ENCODE assay signal across 2 cellular contexts in the genomic region with DNA sequence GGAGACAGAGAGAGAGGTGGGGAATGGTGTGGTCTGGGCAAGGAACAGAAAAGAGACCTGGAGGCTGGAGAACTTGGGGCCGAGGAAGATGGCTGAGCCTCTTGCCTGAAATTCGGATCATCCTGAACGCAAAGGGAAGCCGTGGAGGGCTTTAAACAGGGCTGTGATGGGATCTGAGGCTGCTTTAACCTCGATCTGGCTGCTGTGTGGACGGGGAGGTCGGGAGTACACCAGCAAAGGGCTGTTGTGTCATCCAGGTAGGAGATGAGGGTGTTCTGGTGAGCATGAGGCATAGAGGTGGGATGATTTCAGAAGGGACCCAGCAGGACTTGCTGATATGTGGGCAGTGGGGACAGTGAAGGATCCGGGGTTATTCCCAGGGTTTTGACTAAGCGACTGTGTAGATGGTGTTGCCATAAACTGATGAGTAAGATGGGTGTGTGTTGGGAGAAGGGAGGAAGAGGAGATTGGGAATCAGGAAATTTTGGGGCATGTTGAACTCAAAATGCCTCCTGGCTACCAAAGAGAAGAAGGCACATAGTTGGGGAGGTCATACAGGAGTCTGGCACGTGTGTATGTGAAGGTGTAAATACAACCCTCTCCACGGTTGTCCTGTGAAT.
TF ChIP-seq lines count a peak whose summit lies in the region.

No MANE protein-coding gene starts in this region.

TF ChIP-seq in WTC11, 78 proteins besides CTCF, POLR2A, EP300 and RAD21 (continued from another document):
- TF ChIP-seq, protein P1, sequence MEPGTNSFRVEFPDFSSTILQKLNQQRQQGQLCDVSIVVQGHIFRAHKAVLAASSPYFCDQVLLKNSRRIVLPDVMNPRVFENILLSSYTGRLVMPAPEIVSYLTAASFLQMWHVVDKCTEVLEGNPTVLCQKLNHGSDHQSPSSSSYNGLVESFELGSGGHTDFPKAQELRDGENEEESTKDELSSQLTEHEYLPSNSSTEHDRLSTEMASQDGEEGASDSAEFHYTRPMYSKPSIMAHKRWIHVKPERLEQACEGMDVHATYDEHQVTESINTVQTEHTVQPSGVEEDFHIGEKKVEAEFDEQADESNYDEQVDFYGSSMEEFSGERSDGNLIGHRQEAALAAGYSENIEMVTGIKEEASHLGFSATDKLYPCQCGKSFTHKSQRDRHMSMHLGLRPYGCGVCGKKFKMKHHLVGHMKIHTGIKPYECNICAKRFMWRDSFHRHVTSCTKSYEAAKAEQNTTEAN (CRISPR knock-in tag; IDR thresholded peaks at IDR 0.05), result no peak
- TF ChIP-seq ATF1 (CRISPR knock-in tag; IDR thresholded peaks at IDR 0.05), result no peak
- no peak for TF ChIP-seq ZNF138 (CRISPR knock-in tag; conservative IDR thresholded peaks at IDR 0.05)

TF ChIP-seq in HepG2, 621 proteins besides CTCF, POLR2A, EP300 and RAD21 (continued from another document):
- TF ChIP-seq, protein P2, sequence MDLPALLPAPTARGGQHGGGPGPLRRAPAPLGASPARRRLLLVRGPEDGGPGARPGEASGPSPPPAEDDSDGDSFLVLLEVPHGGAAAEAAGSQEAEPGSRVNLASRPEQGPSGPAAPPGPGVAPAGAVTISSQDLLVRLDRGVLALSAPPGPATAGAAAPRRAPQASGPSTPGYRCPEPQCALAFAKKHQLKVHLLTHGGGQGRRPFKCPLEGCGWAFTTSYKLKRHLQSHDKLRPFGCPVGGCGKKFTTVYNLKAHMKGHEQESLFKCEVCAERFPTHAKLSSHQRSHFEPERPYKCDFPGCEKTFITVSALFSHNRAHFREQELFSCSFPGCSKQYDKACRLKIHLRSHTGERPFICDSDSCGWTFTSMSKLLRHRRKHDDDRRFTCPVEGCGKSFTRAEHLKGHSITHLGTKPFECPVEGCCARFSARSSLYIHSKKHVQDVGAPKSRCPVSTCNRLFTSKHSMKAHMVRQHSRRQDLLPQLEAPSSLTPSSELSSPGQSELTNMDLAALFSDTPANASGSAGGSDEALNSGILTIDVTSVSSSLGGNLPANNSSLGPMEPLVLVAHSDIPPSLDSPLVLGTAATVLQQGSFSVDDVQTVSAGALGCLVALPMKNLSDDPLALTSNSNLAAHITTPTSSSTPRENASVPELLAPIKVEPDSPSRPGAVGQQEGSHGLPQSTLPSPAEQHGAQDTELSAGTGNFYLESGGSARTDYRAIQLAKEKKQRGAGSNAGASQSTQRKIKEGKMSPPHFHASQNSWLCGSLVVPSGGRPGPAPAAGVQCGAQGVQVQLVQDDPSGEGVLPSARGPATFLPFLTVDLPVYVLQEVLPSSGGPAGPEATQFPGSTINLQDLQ (CRISPR knock-in tag; IDR thresholded peaks at IDR 0.05), result no peak
- TF ChIP-seq ZNF557 (CRISPR knock-in tag; IDR thresholded peaks at IDR 0.05) (no peak), ZNF607 (CRISPR knock-in tag; IDR thresholded peaks at IDR 0.05; ENCODE audit: borderline replicate concordance) (no peak), ARNT2 (CRISPR knock-in tag; IDR thresholded peaks at IDR 0.05; ENCODE audit: low read depth) (no peak), NKX3-1 (CRISPR knock-in tag; IDR thresholded peaks at IDR 0.05) (no peak), HNF4G (IDR thresholded peaks at IDR 0.05; ENCODE audit: borderline replicate concordance, low read depth, low read length) (no peak), HNF4G (CRISPR knock-in tag; IDR thresholded peaks at IDR 0.05; ENCODE audit: borderline replicate concordance, low read depth) (no peak), IKZF1 (IDR thresholded peaks at IDR 0.05) (no peak), FIP1L1 (IDR thresholded peaks at IDR 0.05; ENCODE audit: borderline replicate concordance, insufficient read depth, low read depth, low read length) (no peak), SKI (IDR thresholded peaks at IDR 0.05; ENCODE audit: partially characterized antibody) (no peak), ZNF451 (CRISPR knock-in tag; IDR thresholded peaks at IDR 0.05) (no peak), RAD51 (IDR thresholded peaks at IDR 0.05; ENCODE audit: borderline replicate concordance) (no peak), PAF1 (CRISPR knock-in tag; IDR thresholded peaks at IDR 0.05) (no peak), ZNF20 (CRISPR knock-in tag; IDR thresholded peaks at IDR 0.05) (no peak), ZSCAN9 (CRISPR knock-in tag; IDR thresholded peaks at IDR 0.05; ENCODE audit: borderline replicate concordance) (no peak), ZNF207 (IDR thresholded peaks at IDR 0.05; ENCODE audit: borderline replicate concordance) (no peak)
- TF ChIP-seq, protein P3, sequence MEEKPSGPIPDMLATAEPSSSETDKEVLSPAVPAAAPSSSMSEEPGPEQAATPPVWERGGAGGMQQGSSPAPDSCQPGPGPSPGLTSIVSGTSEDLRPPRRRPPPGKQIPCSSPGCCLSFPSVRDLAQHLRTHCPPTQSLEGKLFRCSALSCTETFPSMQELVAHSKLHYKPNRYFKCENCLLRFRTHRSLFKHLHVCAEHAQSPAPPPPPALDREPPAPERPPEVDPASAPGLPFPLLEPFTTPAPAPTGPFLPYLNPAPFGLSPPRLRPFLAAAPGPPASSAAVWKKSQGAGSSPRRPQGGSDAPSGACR (CRISPR knock-in tag; IDR thresholded peaks at IDR 0.05), result no peak
